Comparison of ENCODE assay signal across 27 cellular contexts in genomic region chr5:125525356-125525755, GRCh38.
DNase-seq lines count a peak whose midpoint lies in the region.
"Had no signal": no experiment of that assay in that cellular context is flagged by ENCODE, and none has a peak within 500 bp of the region (broad histone marks: within the 10 kb centered on the region; RNA-seq: fewer than 3 reads in every experiment).

No MANE protein-coding gene starts in this region.

- H3K27ac Mint-ChIP-seq in activated CD4-positive, alpha-beta T cell treated with anti-CD3 and anti-CD28 coated beads, Interleukin-2, amount 10 ng/mL, durations not matched to agents 24 days and 14 days = no peak overlapping the region
- H3K27ac Mint-ChIP-seq: activated CD8-positive, alpha-beta memory T cell treated with anti-CD3 and anti-CD28 coated beads, Interleukin-2, amount 10 ng/mL, durations not matched to agents 7 days and 5 days; activated T-cell treated with anti-CD3 and anti-CD28 coated beads, Interleukin-2, amount 50 U/mL, for 72 hours; CD8-positive, alpha-beta memory T cell; dendritic cell treated with granulocyte-macrophage colony-stimulating factor and Interleukin-4, amounts not matched to agents 40 ng/mL and 50 ng/mL, for 4 days; IgD-negative memory B cell; memory B cell; stimulated activated naive CD8-positive, alpha-beta T cell treated with anti-CD3 and anti-CD28 coated beads, Interleukin-15, Interleukin-2, amounts not matched to agents 100 ng/mL and 50 ng/mL, for 24 hours had no signal

- H3K4me3 Mint-ChIP-seq in activated CD4-positive, alpha-beta T cell treated with anti-CD3 and anti-CD28 coated beads, Interleukin-2, amount 10 ng/mL, durations not matched to agents 24 days and 14 days = no peak overlapping the region
- H3K4me3 Mint-ChIP-seq: activated CD8-positive, alpha-beta memory T cell treated with anti-CD3 and anti-CD28 coated beads, Interleukin-2, amount 10 ng/mL, durations not matched to agents 7 days and 5 days; activated T-cell treated with anti-CD3 and anti-CD28 coated beads, Interleukin-2, amount 50 U/mL, for 72 hours; CD8-positive, alpha-beta memory T cell; dendritic cell treated with granulocyte-macrophage colony-stimulating factor and Interleukin-4, amounts not matched to agents 40 ng/mL and 50 ng/mL, for 4 days; H9; IgD-negative memory B cell; memory B cell; stimulated activated naive CD8-positive, alpha-beta T cell treated with anti-CD3 and anti-CD28 coated beads, Interleukin-15, Interleukin-2, amounts not matched to agents 100 ng/mL and 50 ng/mL, for 24 hours had no signal

- no peaks in the 10 kb centered on the region for H3K27me3 Mint-ChIP-seq in activated CD4-positive, alpha-beta T cell treated with anti-CD3 and anti-CD28 coated beads, Interleukin-2, amount 10 ng/mL, durations not matched to agents 24 days and 14 days
- H3K27me3 Mint-ChIP-seq: activated CD8-positive, alpha-beta memory T cell treated with anti-CD3 and anti-CD28 coated beads, Interleukin-2, amount 10 ng/mL, durations not matched to agents 7 days and 5 days; CD8-positive, alpha-beta memory T cell; dendritic cell treated with granulocyte-macrophage colony-stimulating factor and Interleukin-4, amounts not matched to agents 40 ng/mL and 50 ng/mL, for 4 days; IgD-negative memory B cell; memory B cell; stimulated activated naive CD8-positive, alpha-beta T cell treated with anti-CD3 and anti-CD28 coated beads, Interleukin-15, Interleukin-2, amounts not matched to agents 100 ng/mL and 50 ng/mL, for 24 hours had no signal

- intact Hi-C loops in activated CD4-positive, alpha-beta T cell treated with anti-CD3 and anti-CD28 coated beads, Interleukin-2, amount 10 ng/mL, durations not matched to agents 24 days and 14 days (cut with micrococcal nuclease) = no loop called here

- peaks cover 3% of the 10 kb centered on the region for H3K9me3 Mint-ChIP-seq in activated CD4-positive, alpha-beta T cell treated with anti-CD3 and anti-CD28 coated beads, Interleukin-2, amount 10 ng/mL, durations not matched to agents 24 days and 14 days
- H3K9me3 Mint-ChIP-seq: dendritic cell treated with granulocyte-macrophage colony-stimulating factor and Interleukin-4, amounts not matched to agents 40 ng/mL and 50 ng/mL, for 4 days; H9; IgD-negative memory B cell; stimulated activated naive CD8-positive, alpha-beta T cell treated with anti-CD3 and anti-CD28 coated beads, Interleukin-15, Interleukin-2, amounts not matched to agents 100 ng/mL and 50 ng/mL, for 24 hours had no signal

- DNase-seq in Daoy (ENCODE audit: low read depth) (peak; percentile 3), amniotic epithelial cell (ENCODE audit: low read depth) (peak; percentile 18), fibroblast of gingiva (ENCODE audit: low read depth) (peak; percentile 52), myocyte (ENCODE audit: low read depth) (peak; percentile 37), retina (no peak), NCI-H1092 treated with DMSO at 0.1 percent for 48 hours (lab: John Stamatoyannopoulos, UW) (no peak)
- DNase-seq in activated CD4-positive, alpha-beta T cell treated with anti-CD3 and anti-CD28 coated beads, Interleukin-2, amount 10 ng/mL, durations not matched to agents 24 days and 14 days = no peak
- DNase-seq: activated CD8-positive, alpha-beta memory T cell treated with anti-CD3 and anti-CD28 coated beads, Interleukin-2, amount 10 ng/mL, durations not matched to agents 7 days and 5 days; activated naive CD4-positive, alpha-beta T cell treated with Interleukin-2 at 50 U/mL for 16 hours; activated T-cell treated with anti-CD3 and anti-CD28 coated beads, Interleukin-2, amount 50 U/mL, for 72 hours; amniotic stem cell; BE2C; caudate nucleus; CD8-positive, alpha-beta memory T cell; DMS 273 treated with DMSO at 0.1 percent for 48 hours; foreskin fibroblast; H9; heart right ventricle; NCI-H1105; NCI-H2029; Peyer's patch; SJCRH30; tibial artery had no signal

- H3K4me1 Mint-ChIP-seq in activated CD4-positive, alpha-beta T cell treated with anti-CD3 and anti-CD28 coated beads, Interleukin-2, amount 10 ng/mL, durations not matched to agents 24 days and 14 days = no peaks in the 10 kb centered on the region
- H3K4me1 Mint-ChIP-seq: activated CD8-positive, alpha-beta memory T cell treated with anti-CD3 and anti-CD28 coated beads, Interleukin-2, amount 10 ng/mL, durations not matched to agents 7 days and 5 days; CD8-positive, alpha-beta memory T cell; IgD-negative memory B cell; memory B cell had no signal

- H3K36me3 Mint-ChIP-seq in activated CD4-positive, alpha-beta T cell treated with anti-CD3 and anti-CD28 coated beads, Interleukin-2, amount 10 ng/mL, durations not matched to agents 24 days and 14 days (ENCODE audit: low read depth) = no peaks in the 10 kb centered on the region
- H3K36me3 Mint-ChIP-seq: activated CD8-positive, alpha-beta memory T cell treated with anti-CD3 and anti-CD28 coated beads, Interleukin-2, amount 10 ng/mL, durations not matched to agents 7 days and 5 days; CD8-positive, alpha-beta memory T cell; memory B cell had no signal

Comparison
In these comparisons a context has a peak if more than half of its experiments do, and no peak if none do; other contexts are left out.
1. DNase-seq: peak in Daoy (single experiment), amniotic epithelial cell (single experiment), fibroblast of gingiva (single experiment) and myocyte (single experiment); none in retina (single experiment), activated CD4-positive, alpha-beta T cell treated with anti-CD3 and anti-CD28 coated beads, Interleukin-2, amount 10 ng/mL, durations not matched to agents 24 days and 14 days (single experiment) and NCI-H1092 treated with DMSO at 0.1 percent for 48 hours (single experiment).